ENCODE assay signal across 1 cellular context in the genomic region with DNA sequence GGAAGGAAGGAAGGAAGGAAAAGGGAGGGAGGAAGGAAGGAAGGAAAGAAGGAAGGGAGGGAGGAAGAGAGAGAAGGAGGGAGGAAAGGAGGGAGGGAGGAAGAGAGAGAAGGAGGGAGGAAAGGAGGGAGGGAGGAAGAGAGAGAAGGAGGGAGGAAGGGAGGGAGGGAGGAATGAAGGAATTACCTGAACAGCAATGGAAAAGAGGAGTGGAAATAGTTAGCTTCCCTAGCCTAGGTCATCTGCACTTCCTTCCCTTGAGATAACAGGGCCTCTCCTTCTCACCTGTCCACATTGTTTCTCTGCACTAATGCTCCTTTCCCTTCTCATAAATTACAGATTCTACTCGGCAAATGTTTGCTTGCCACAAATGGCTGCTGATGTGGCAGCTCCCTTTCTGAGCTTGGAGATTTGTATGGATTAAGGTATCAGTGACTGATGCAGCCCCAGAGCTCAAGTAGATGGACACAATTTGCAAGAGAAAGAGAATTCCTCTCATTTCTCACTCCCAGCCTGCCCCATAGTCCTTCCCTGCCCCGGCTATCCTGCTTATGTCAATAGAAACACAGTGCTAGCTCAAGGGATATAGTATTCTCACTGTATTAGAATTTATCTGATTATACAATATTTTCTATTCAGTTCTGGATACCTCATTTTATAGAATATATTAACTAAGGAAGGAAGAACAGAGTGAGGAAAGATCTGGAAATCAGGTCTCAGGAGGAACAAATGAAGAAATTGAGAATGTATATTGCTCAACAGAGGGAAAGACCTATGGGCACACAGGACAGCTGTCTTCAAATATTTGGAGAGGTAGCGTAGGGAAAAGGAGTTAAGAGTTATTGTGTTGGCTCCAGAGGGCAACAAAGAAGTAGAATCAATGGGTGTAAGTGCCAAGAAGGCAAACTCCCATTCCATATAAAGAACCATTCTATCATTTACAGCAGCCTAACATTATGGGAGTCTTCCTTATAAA.
TF ChIP-seq lines count a peak whose summit lies in the region.

No MANE protein-coding gene starts in this region.

TF ChIP-seq in H1, 55 proteins besides CTCF, POLR2A, EP300 and RAD21:
- TF ChIP-seq CEBPB (IDR thresholded peaks at IDR 0.05; ENCODE audit: low read depth, low read length) (peak; percentile 69; the same call in 1 of the 2 replicates), HDAC2 (IDR thresholded peaks at IDR 0.05; ENCODE audit: borderline replicate concordance in 1 of 2, low read depth in 2 of 2, low read length in 2 of 2) (no peak), TEAD4 (IDR thresholded peaks at IDR 0.05; ENCODE audit: low read depth, low read length) (0 out of 2 replicates have a peak, but pooled peaks have one; percentile 30), YY1 (IDR thresholded peaks at IDR 0.05; ENCODE audit: low read depth, low read length) (no peak), NANOG (IDR thresholded peaks at IDR 0.05; ENCODE audit: insufficient read depth, low read depth, low read length, poor library complexity, severe bottlenecking) (peak; percentile 33)
TF ChIP-seq in H1: peak in this region for 3.
